2 cellular contexts compared by ENCODE assay signal in genomic region chr3:10154335-10155122, GRCh38.
TF ChIP-seq lines count a peak whose summit lies in the region.

No MANE protein-coding gene starts in this region.

TF ChIP-seq in SK-N-SH treated with all-trans-retinoic acid at 6 μM for 48 hours, 23 proteins besides CTCF, POLR2A, EP300 and RAD21:
- no peak for TF ChIP-seq CSRNP3 (CRISPR knock-in tag; IDR thresholded peaks at IDR 0.05)
- no peak for TF ChIP-seq ISL1 (CRISPR knock-in tag; IDR thresholded peaks at IDR 0.05)
- no peak for TF ChIP-seq PATZ1 (CRISPR knock-in tag; IDR thresholded peaks at IDR 0.05; ENCODE audit: borderline replicate concordance)
- no peak for TF ChIP-seq RARB (CRISPR knock-in tag; IDR thresholded peaks at IDR 0.05)
- TF ChIP-seq TOX (CRISPR knock-in tag; IDR thresholded peaks at IDR 0.05; ENCODE audit: borderline replicate concordance): no peak
- no peak for TF ChIP-seq BACH2 (CRISPR knock-in tag; IDR thresholded peaks at IDR 0.05; ENCODE audit: borderline replicate concordance)
- no peak for TF ChIP-seq ZNF70 (CRISPR knock-in tag; IDR thresholded peaks at IDR 0.05)
- TF ChIP-seq POU6F1 (CRISPR knock-in tag; IDR thresholded peaks at IDR 0.05; ENCODE audit: borderline replicate concordance, low read depth): no peak
- no peak for TF ChIP-seq ZC3H10 (CRISPR knock-in tag; IDR thresholded peaks at IDR 0.05)
- TF ChIP-seq CSDC2 (CRISPR knock-in tag; IDR thresholded peaks at IDR 0.05): no peak
- TF ChIP-seq OSR1 (CRISPR knock-in tag; IDR thresholded peaks at IDR 0.05): no peak
- TF ChIP-seq TSHZ2 (CRISPR knock-in tag; IDR thresholded peaks at IDR 0.05): no peak
- TF ChIP-seq SNAI2 (CRISPR knock-in tag; IDR thresholded peaks at IDR 0.05): no peak
- TF ChIP-seq CREB5 (CRISPR knock-in tag; IDR thresholded peaks at IDR 0.05; ENCODE audit: low read depth): no peak
- TF ChIP-seq ZFP30 (CRISPR knock-in tag; IDR thresholded peaks at IDR 0.05): no peak
- TF ChIP-seq ZNF8 (CRISPR knock-in tag; IDR thresholded peaks at IDR 0.05): no peak
- TF ChIP-seq ZFP3 (CRISPR knock-in tag; IDR thresholded peaks at IDR 0.05): no peak
- no peak for TF ChIP-seq TCF4 (CRISPR knock-in tag; IDR thresholded peaks at IDR 0.05; ENCODE audit: borderline replicate concordance)

TF ChIP-seq in SK-N-SH, 30 proteins besides CTCF, POLR2A, EP300 and RAD21:
- TF ChIP-seq USF1 (IDR thresholded peaks at IDR 0.05; ENCODE audit: borderline replicate concordance, low read depth) (no peak), RXRA (IDR thresholded peaks at IDR 0.05; ENCODE audit: borderline replicate concordance, low read depth) (no peak), EZH2phosphoT487 (IDR thresholded peaks at IDR 0.05; ENCODE audit: borderline replicate concordance, low read depth) (no peak), GABPA (IDR thresholded peaks at IDR 0.05; ENCODE audit: low read depth) (no peak), FOXM1 (IDR thresholded peaks at IDR 0.05; ENCODE audit: low read depth) (no peak), TEAD4 (IDR thresholded peaks at IDR 0.05; ENCODE audit: borderline replicate concordance, insufficient read depth) (no peak), MEF2A (IDR thresholded peaks at IDR 0.05; ENCODE audit: borderline replicate concordance, low read depth) (no peak), RFX5 (IDR thresholded peaks at IDR 0.05; ENCODE audit: low read length) (no peak), NRF1 (IDR thresholded peaks at IDR 0.05; ENCODE audit: low read depth, low read length) (no peak), YY1 (IDR thresholded peaks at IDR 0.05; ENCODE audit: low read depth) (no peak), SIN3A (IDR thresholded peaks at IDR 0.05; ENCODE audit: borderline replicate concordance, low read depth, low read length) (no peak), MXI1 (IDR thresholded peaks at IDR 0.05; ENCODE audit: low read depth, low read length) (no peak), JUND (IDR thresholded peaks at IDR 0.05) (no peak), SMC3 (IDR thresholded peaks at IDR 0.05; ENCODE audit: low read depth, low read length) (no peak), ZBTB33 (IDR thresholded peaks at IDR 0.05; ENCODE audit: borderline replicate concordance, low read depth) (no peak), GATA2 (CRISPR knock-in tag; IDR thresholded peaks at IDR 0.05) (no peak), USF2 (IDR thresholded peaks at IDR 0.05; ENCODE audit: borderline replicate concordance, low read depth, low read length) (no peak), MAX (IDR thresholded peaks at IDR 0.05; ENCODE audit: low read depth) (no peak), TCF12 (IDR thresholded peaks at IDR 0.05) (no peak)
TF ChIP-seq in SK-N-SH: peak in this region for 0.
